Comparison of ENCODE assay signal across 9 cellular contexts in genomic region chr4:8228319-8229250, GRCh38. TPM values are rescaled to one million over a fixed set of nuclear protein-coding genes. Genes with fewer than 3 reads are reported as not detected.
DNase-seq lines count a peak whose midpoint lies in the region; ATAC-seq and TF ChIP-seq lines count a peak whose summit lies in the region.
"Had no signal": no experiment of that assay in that cellular context is flagged by ENCODE, and none has a peak within 500 bp of the region (broad histone marks: within the 10 kb centered on the region; RNA-seq: fewer than 3 reads in every experiment).

No MANE protein-coding gene starts in this region.

- DNase-seq in EL, result peak; percentile 73
- peak; percentile 66 for DNase-seq in activated CD4-positive, alpha-beta T cell treated with anti-CD3 and anti-CD28 coated beads, Interleukin-2, amount 50 U/mL, for 1 hour
- peak; percentile 53 to 89 (median 82) for DNase-seq in naive thymus-derived CD8-positive, alpha-beta T cell
- DNase-seq in stimulated activated naive CD8-positive, alpha-beta T cell treated with anti-CD3 and anti-CD28 coated beads, Interleukin-15, amount 100 ng/mL, for 72 hours, result peak; percentile 64 to 81
- no peak for DNase-seq in iPS-NIHi7 (ENCODE audit: extremely low spot score)

- H3K27ac Mint-ChIP-seq in dendritic cell treated with granulocyte-macrophage colony-stimulating factor and Interleukin-4, amounts not matched to agents 40 ng/mL and 50 ng/mL, for 4 days, result peak overlapping the region; percentile 41
- H3K27ac Mint-ChIP-seq in naive thymus-derived CD8-positive, alpha-beta T cell, result peak overlapping the region; percentile 47 to 98 (median 91)
- peak overlapping the region; percentile 72 to 79 for H3K27ac Mint-ChIP-seq in stimulated activated naive CD8-positive, alpha-beta T cell treated with anti-CD3 and anti-CD28 coated beads, Interleukin-15, amount 100 ng/mL, for 72 hours

- H2AFZ ChIP-seq in Loucy (ENCODE audit: low read length), result no peak overlapping the region

- peaks cover 24% of the 10 kb centered on the region; the same call in 1 of the 2 replicates for H3K36me3 ChIP-seq in Loucy (ENCODE audit: insufficient read depth, low read length)
- H3K36me3 ChIP-seq: cardiac muscle cell had no signal

- no peaks in the 10 kb centered on the region for H4K20me1 ChIP-seq in Loucy (ENCODE audit: insufficient read depth, low read length, poor library complexity, severe bottlenecking)

- intact Hi-C loops in dendritic cell treated with granulocyte-macrophage colony-stimulating factor and Interleukin-4, amounts not matched to agents 40 ng/mL and 50 ng/mL, for 4 days (cut with micrococcal nuclease), result no loop called here

- peak overlapping the region; percentile 56 for H3K4me3 ChIP-seq in Loucy (ENCODE audit: low read length, poor library complexity, severe bottlenecking)
- H3K4me3 ChIP-seq: cardiac muscle cell had no signal

- no peaks in the 10 kb centered on the region for H3K9me3 Mint-ChIP-seq in dendritic cell treated with granulocyte-macrophage colony-stimulating factor and Interleukin-4, amounts not matched to agents 40 ng/mL and 50 ng/mL, for 4 days
- H3K9me3 Mint-ChIP-seq in naive thymus-derived CD8-positive, alpha-beta T cell, result no peaks in the 10 kb centered on the region
- no peaks in the 10 kb centered on the region for H3K9me3 Mint-ChIP-seq in stimulated activated naive CD8-positive, alpha-beta T cell treated with anti-CD3 and anti-CD28 coated beads, Interleukin-15, amount 100 ng/mL, for 72 hours

- peak overlapping the region; percentile 30 for H3K9ac ChIP-seq in Loucy (ENCODE audit: low read depth, low read length, poor library complexity, severe bottlenecking)

- no peak overlapping the region for H3K4me3 Mint-ChIP-seq in dendritic cell treated with granulocyte-macrophage colony-stimulating factor and Interleukin-4, amounts not matched to agents 40 ng/mL and 50 ng/mL, for 4 days
- peak overlapping the region; percentile 63 to 90 (median 77) for H3K4me3 Mint-ChIP-seq in naive thymus-derived CD8-positive, alpha-beta T cell
- peak overlapping the region in 1 of 2 donors; percentile 61 for H3K4me3 Mint-ChIP-seq in stimulated activated naive CD8-positive, alpha-beta T cell treated with anti-CD3 and anti-CD28 coated beads, Interleukin-15, amount 100 ng/mL, for 72 hours

- H3K27me3 Mint-ChIP-seq in dendritic cell treated with granulocyte-macrophage colony-stimulating factor and Interleukin-4, amounts not matched to agents 40 ng/mL and 50 ng/mL, for 4 days, result peaks cover 3% of the 10 kb centered on the region
- no peaks in the 10 kb centered on the region for H3K27me3 Mint-ChIP-seq in naive thymus-derived CD8-positive, alpha-beta T cell
- peaks cover 16% of the 10 kb centered on the region for H3K27me3 Mint-ChIP-seq in stimulated activated naive CD8-positive, alpha-beta T cell treated with anti-CD3 and anti-CD28 coated beads, Interleukin-15, amount 100 ng/mL, for 72 hours

- H3K9me2 ChIP-seq in Loucy (replicated peaks; ENCODE audit: low read depth, low read length), result no peaks in the 10 kb centered on the region

- H3K4me2 ChIP-seq in Loucy (ENCODE audit: low read depth, low read length, poor library complexity, severe bottlenecking), result peak overlapping the region; percentile 75

- no peaks in the 10 kb centered on the region for H3F3A ChIP-seq in Loucy (ENCODE audit: low read depth)

- peak; percentile 67 for ATAC-seq in GM21786 (IDR thresholded peaks at IDR 0.05; ENCODE audit: unreplicated experiment)
- ATAC-seq in naive thymus-derived CD8-positive, alpha-beta T cell, result peak; percentile 89 to 91
- ATAC-seq in stimulated activated naive CD8-positive, alpha-beta T cell treated with anti-CD3 and anti-CD28 coated beads, Interleukin-15, amount 100 ng/mL, for 72 hours, result peak; percentile 86

- H3K27me3 ChIP-seq in Loucy (ENCODE audit: insufficient read depth, low read length, poor library complexity, severe bottlenecking), result no peaks in the 10 kb centered on the region
- H3K27me3 ChIP-seq: cardiac muscle cell had no signal

- no peaks in the 10 kb centered on the region for H3K79me2 ChIP-seq in Loucy (ENCODE audit: insufficient read depth, low read length)

- H3K36me3 Mint-ChIP-seq in dendritic cell treated with granulocyte-macrophage colony-stimulating factor and Interleukin-4, amounts not matched to agents 40 ng/mL and 50 ng/mL, for 4 days (ENCODE audit: low read depth), result peaks cover 61% of the 10 kb centered on the region
- H3K36me3 Mint-ChIP-seq in naive thymus-derived CD8-positive, alpha-beta T cell, result peaks cover 0 to 10% (median 8%) of the 10 kb centered on the region in 3 donors

- H3K4me1 Mint-ChIP-seq in dendritic cell treated with granulocyte-macrophage colony-stimulating factor and Interleukin-4, amounts not matched to agents 40 ng/mL and 50 ng/mL, for 4 days (ENCODE audit: low read depth), result peaks cover 54% of the 10 kb centered on the region
- H3K4me1 Mint-ChIP-seq in naive thymus-derived CD8-positive, alpha-beta T cell, result peaks cover 20 to 61% (median 49%) of the 10 kb centered on the region in 4 donors
- peaks cover 51% of the 10 kb centered on the region for H3K4me1 Mint-ChIP-seq in stimulated activated naive CD8-positive, alpha-beta T cell treated with anti-CD3 and anti-CD28 coated beads, Interleukin-15, amount 100 ng/mL, for 72 hours

- no peaks in the 10 kb centered on the region for H3K9me3 ChIP-seq in Loucy (ENCODE audit: insufficient read depth, low read depth, low read length)

- TF ChIP-seq CTCF in Loucy (conservative IDR thresholded peaks at IDR 0.05; ENCODE audit: low read length), result no peak

- H3K4me1 ChIP-seq in Loucy (ENCODE audit: insufficient read depth, low read length, poor library complexity, severe bottlenecking), result peaks cover 16% of the 10 kb centered on the region

- POLR2A ChIA-PET in naive thymus-derived CD8-positive, alpha-beta T cell (lab: Charles Lee), result interaction anchor here (1.9 kb wide), 1 partner anchor 30 kb away, joined by 8 read pairs; the partner anchor contains the start of gene SH3TC1

RNA-seq across cellular contexts. Expression of gene SH3TC1, which starts 29.5 kb away (rescaled TPM):
- 10 to 100 TPM; 14.6 to 17.4 TPM for total RNA-seq in naive thymus-derived CD8-positive, alpha-beta T cell
- polyA plus RNA-seq in naive thymus-derived CD8-positive, alpha-beta T cell, result 1 to 10 TPM; 3.7 to 6.5 (median 5.1) TPM

RNA-seq across cellular contexts. Expression of gene HTRA3, which starts 41.0 kb away (rescaled TPM):
- not detected for total RNA-seq in naive thymus-derived CD8-positive, alpha-beta T cell
- polyA plus RNA-seq in naive thymus-derived CD8-positive, alpha-beta T cell, result not detected

Comparison
In these comparisons a context has a peak if more than half of its experiments do, and no peak if none do; other contexts are left out.
1. H3K27ac Mint-ChIP-seq: peak in every context shown above with its lines; median percentile 91 in naive thymus-derived CD8-positive, alpha-beta T cell; 76 in stimulated activated naive CD8-positive, alpha-beta T cell treated with anti-CD3 and anti-CD28 coated beads, Interleukin-15, amount 100 ng/mL, for 72 hours; 41 in dendritic cell treated with granulocyte-macrophage colony-stimulating factor and Interleukin-4, amounts not matched to agents 40 ng/mL and 50 ng/mL, for 4 days.